1 cellular context compared by ENCODE assay signal in the genomic region with DNA sequence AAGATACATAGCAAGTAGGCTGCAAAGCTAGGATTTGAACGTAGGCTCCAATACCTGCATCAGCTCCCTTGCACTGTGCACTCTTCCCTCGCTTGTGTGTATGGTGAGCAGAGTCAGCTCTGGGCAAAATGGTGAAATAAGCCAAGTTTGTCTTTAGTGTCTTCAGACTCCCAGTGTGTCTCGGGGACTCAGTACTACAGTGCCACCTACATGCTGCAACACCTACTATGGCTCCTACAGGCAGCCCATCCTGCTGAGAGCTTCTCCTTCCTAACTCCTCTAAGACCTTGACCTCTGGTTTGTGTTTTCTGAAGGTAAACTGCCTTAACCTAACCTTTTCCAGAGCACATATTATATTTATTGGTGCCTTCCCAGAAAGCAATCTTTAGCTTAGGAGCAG.
TF ChIP-seq lines count a peak whose summit lies in the region.

No MANE protein-coding gene starts in this region.

TF ChIP-seq in HepG2, 621 proteins besides CTCF, POLR2A, EP300 and RAD21:
- TF ChIP-seq SRY (CRISPR knock-in tag; IDR thresholded peaks at IDR 0.05) = no peak
- TF ChIP-seq ZNF329 (CRISPR knock-in tag; IDR thresholded peaks at IDR 0.05; ENCODE audit: low read depth) = no peak
- TF ChIP-seq CBX5 (CRISPR knock-in tag; IDR thresholded peaks at IDR 0.05; ENCODE audit: borderline replicate concordance) = no peak
- TF ChIP-seq STAG1 (CRISPR knock-in tag; IDR thresholded peaks at IDR 0.05) = 0 out of 2 replicates have a peak, but pooled peaks have one; percentile 13
- TF ChIP-seq ISL2 (CRISPR knock-in tag; IDR thresholded peaks at IDR 0.05) = no peak
- TF ChIP-seq, protein P1, sequence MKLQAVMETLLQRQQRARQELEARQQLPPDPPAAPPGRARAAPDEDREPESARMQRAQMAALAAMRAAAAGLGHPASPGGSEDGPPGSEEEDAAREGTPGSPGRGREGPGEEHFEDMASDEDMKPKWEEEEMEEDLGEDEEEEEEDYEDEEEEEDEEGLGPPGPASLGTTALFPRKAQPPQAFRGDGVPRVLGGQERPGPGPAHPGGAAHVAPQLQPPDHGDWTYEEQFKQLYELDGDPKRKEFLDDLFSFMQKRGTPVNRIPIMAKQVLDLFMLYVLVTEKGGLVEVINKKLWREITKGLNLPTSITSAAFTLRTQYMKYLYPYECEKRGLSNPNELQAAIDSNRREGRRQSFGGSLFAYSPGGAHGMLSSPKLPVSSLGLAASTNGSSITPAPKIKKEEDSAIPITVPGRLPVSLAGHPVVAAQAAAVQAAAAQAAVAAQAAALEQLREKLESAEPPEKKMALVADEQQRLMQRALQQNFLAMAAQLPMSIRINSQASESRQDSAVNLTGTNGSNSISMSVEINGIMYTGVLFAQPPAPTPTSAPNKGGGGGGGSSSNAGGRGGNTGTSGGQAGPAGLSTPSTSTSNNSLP (IDR thresholded peaks at IDR 0.05; ENCODE audit: low read depth, low read length) = no peak
